In the genomic region with DNA sequence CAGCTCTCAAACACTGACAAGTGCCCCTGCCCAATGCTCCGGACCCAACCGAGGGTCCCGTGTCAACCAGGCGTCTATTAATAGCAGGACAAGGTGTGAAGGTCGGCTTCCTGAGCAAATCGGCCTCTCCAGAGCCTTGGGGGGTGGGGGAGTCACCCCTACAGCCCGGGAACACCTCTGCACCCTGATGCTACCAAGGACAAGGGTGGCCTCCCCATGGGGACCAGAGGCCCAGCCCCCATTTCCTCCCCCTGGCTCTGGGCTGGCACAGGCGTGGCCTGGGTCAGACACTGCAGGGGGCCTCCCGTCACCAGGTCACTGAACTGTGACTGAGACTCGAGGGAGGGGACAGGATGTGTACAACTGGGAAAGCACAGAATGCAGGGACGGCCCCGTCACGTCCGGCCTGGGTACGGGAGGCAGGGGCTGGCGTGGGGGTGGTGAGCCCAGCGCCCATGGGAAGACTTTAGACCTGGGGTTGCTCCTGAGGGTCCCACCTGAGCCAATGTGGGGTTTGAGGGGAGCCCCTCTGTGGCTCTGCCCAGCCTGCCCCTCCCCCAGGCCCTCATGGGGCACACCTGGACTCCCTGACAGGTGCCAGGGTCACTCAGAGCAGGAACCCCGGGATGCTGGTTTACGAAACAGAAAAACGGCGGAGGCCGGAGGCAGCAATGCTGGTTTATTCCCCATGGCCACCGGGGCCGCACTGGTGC, we compare ENCODE assay signal across 1 cellular context.
TF ChIP-seq lines count a peak whose summit lies in the region.

No MANE protein-coding gene starts in this region.

TF ChIP-seq in HepG2, 621 proteins besides CTCF, POLR2A, EP300 and RAD21 (continued from another document and continues in another):
- TF ChIP-seq ATF6 (CRISPR knock-in tag; conservative IDR thresholded peaks at IDR 0.05) (0 out of 2 replicates have a peak, but pooled peaks have one; percentile 34), ZNF451 (CRISPR knock-in tag; IDR thresholded peaks at IDR 0.05) (0 out of 2 replicates have a peak, but pooled peaks have one; percentile 9), ZNF329 (CRISPR knock-in tag; IDR thresholded peaks at IDR 0.05; ENCODE audit: low read depth) (peak; percentile 73; the same call in 1 of the 2 replicates), CEBPG (CRISPR knock-in tag; IDR thresholded peaks at IDR 0.05) (peak; percentile 41; the same call in 1 of the 2 replicates), TCF12 (IDR thresholded peaks at IDR 0.05) (no peak), TCF12 (CRISPR knock-in tag; IDR thresholded peaks at IDR 0.05) (peak; percentile 69), ZNF205 (CRISPR knock-in tag; IDR thresholded peaks at IDR 0.05) (peak; percentile 83), RORA (CRISPR knock-in tag; IDR thresholded peaks at IDR 0.05) (no peak), KDM5B (CRISPR knock-in tag; IDR thresholded peaks at IDR 0.05; ENCODE audit: borderline replicate concordance) (no peak), ZNF564 (CRISPR knock-in tag; IDR thresholded peaks at IDR 0.05) (no peak), ZNF800 (CRISPR knock-in tag; IDR thresholded peaks at IDR 0.05) (peak; percentile 43), ZNF609 (CRISPR knock-in tag; IDR thresholded peaks at IDR 0.05; ENCODE audit: borderline replicate concordance) (peak; percentile 86; the same call in 1 of the 2 replicates), CHCHD3 (CRISPR knock-in tag; IDR thresholded peaks at IDR 0.05) (no peak), KDM3A (CRISPR knock-in tag; IDR thresholded peaks at IDR 0.05; ENCODE audit: low read depth) (no peak), PTBP1 (IDR thresholded peaks at IDR 0.05; ENCODE audit: low read depth, low read length, poor library complexity, severe bottlenecking) (peak; percentile 65), ZNF263 (CRISPR knock-in tag; IDR thresholded peaks at IDR 0.05) (no peak), ZNF781 (CRISPR knock-in tag; IDR thresholded peaks at IDR 0.05; ENCODE audit: borderline replicate concordance, not compliant biosample characterization) (peak; percentile 30), ZNF33A (CRISPR knock-in tag; IDR thresholded peaks at IDR 0.05; ENCODE audit: borderline replicate concordance) (peak; percentile 88; the same call in 1 of the 2 replicates), MED1 (CRISPR knock-in tag; IDR thresholded peaks at IDR 0.05) (peak; percentile 92), ELF3 (CRISPR knock-in tag; IDR thresholded peaks at IDR 0.05) (peak; percentile 85), MEIS1 (CRISPR knock-in tag; IDR thresholded peaks at IDR 0.05; ENCODE audit: borderline replicate concordance) (peak; percentile 92; the same call in 1 of the 2 replicates), ZNF670 (CRISPR knock-in tag; IDR thresholded peaks at IDR 0.05; ENCODE audit: borderline replicate concordance) (peak; percentile 93), SALL1 (CRISPR knock-in tag; IDR thresholded peaks at IDR 0.05) (peak; percentile 84), GLI4 (CRISPR knock-in tag; IDR thresholded peaks at IDR 0.05; ENCODE audit: borderline replicate concordance) (0 out of 2 replicates have a peak, but pooled peaks have one; percentile 18), ZBTB37 (CRISPR knock-in tag; IDR thresholded peaks at IDR 0.05) (peak; percentile 57; the same call in 1 of the 2 replicates), ZNF274 (CRISPR knock-in tag; IDR thresholded peaks at IDR 0.05) (no peak), GZF1 (CRISPR knock-in tag; IDR thresholded peaks at IDR 0.05) (peak; percentile 34; the same call in 1 of the 2 replicates), KAT2B (IDR thresholded peaks at IDR 0.05; ENCODE audit: borderline replicate concordance, low read depth, low read length) (no peak), ZNF512 (CRISPR knock-in tag; IDR thresholded peaks at IDR 0.05) (0 out of 2 replicates have a peak, but pooled peaks have one; percentile 45), POLR2AphosphoS5 (IDR thresholded peaks at IDR 0.05; ENCODE audit: low read depth, low read length) (peak; percentile 68; the same call in 1 of the 2 replicates), ARID2 (CRISPR knock-in tag; IDR thresholded peaks at IDR 0.05; ENCODE audit: borderline replicate concordance) (0 out of 2 replicates have a peak, but pooled peaks have one; percentile 45), ZNF629 (CRISPR knock-in tag; conservative IDR thresholded peaks at IDR 0.05) (no peak), ZNF180 (CRISPR knock-in tag; IDR thresholded peaks at IDR 0.05; ENCODE audit: borderline replicate concordance, low read depth) (no peak), NKX3-1 (CRISPR knock-in tag; IDR thresholded peaks at IDR 0.05) (no peak; the same call in 1 of the 2 replicates), ELK4 (CRISPR knock-in tag; IDR thresholded peaks at IDR 0.05; ENCODE audit: borderline replicate concordance) (no peak)
- TF ChIP-seq, protein P1, sequence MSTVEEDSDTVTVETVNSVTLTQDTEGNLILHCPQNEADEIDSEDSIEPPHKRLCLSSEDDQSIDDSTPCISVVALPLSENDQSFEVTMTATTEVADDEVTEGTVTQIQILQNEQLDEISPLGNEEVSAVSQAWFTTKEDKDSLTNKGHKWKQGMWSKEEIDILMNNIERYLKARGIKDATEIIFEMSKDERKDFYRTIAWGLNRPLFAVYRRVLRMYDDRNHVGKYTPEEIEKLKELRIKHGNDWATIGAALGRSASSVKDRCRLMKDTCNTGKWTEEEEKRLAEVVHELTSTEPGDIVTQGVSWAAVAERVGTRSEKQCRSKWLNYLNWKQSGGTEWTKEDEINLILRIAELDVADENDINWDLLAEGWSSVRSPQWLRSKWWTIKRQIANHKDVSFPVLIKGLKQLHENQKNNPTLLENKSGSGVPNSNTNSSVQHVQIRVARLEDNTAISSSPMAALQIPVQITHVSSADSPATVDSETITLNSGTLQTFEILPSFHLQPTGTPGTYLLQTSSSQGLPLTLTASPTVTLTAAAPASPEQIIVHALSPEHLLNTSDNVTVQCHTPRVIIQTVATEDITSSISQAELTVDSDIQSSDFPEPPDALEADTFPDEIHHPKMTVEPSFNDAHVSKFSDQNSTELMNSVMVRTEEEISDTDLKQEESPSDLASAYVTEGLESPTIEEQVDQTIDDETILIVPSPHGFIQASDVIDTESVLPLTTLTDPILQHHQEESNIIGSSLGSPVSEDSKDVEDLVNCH (CRISPR knock-in tag; IDR thresholded peaks at IDR 0.05), result no peak
- TF ChIP-seq, protein P2, sequence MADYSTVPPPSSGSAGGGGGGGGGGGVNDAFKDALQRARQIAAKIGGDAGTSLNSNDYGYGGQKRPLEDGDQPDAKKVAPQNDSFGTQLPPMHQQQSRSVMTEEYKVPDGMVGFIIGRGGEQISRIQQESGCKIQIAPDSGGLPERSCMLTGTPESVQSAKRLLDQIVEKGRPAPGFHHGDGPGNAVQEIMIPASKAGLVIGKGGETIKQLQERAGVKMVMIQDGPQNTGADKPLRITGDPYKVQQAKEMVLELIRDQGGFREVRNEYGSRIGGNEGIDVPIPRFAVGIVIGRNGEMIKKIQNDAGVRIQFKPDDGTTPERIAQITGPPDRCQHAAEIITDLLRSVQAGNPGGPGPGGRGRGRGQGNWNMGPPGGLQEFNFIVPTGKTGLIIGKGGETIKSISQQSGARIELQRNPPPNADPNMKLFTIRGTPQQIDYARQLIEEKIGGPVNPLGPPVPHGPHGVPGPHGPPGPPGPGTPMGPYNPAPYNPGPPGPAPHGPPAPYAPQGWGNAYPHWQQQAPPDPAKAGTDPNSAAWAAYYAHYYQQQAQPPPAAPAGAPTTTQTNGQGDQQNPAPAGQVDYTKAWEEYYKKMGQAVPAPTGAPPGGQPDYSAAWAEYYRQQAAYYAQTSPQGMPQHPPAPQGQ (CRISPR knock-in tag; IDR thresholded peaks at IDR 0.05; ENCODE audit: borderline replicate concordance), result 0 out of 2 replicates have a peak, but pooled peaks have one; percentile 22
- TF ChIP-seq, protein P3, sequence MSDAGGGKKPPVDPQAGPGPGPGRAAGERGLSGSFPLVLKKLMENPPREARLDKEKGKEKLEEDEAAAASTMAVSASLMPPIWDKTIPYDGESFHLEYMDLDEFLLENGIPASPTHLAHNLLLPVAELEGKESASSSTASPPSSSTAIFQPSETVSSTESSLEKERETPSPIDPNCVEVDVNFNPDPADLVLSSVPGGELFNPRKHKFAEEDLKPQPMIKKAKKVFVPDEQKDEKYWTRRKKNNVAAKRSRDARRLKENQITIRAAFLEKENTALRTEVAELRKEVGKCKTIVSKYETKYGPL (CRISPR knock-in tag; IDR thresholded peaks at IDR 0.05), result no peak
